37 cellular contexts compared by ENCODE assay signal in the genomic region with DNA sequence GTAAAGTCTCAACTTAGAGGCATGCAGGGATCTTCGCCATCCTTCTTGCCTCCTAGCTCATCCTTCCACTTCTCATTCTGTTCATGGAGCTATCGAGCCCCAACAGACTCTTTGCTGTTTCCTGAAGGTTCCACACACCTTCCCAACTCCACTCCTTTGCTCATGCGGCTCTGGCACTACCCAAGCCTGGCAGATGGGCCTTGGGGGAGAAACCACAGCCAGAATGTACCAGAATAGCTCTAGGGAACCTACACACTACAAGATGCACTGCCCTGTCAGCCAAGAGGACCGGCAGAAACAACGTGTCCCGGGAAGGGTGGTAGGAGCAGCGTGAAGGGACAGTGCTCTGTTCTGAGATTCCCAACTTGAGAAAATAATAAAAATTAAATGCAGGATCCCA.
"Had no signal": no experiment of that assay in that cellular context is flagged by ENCODE, and none has a peak within 500 bp of the region (broad histone marks: within the 10 kb centered on the region; RNA-seq: fewer than 3 reads in every experiment).

No MANE protein-coding gene starts in this region.

- H3K4me3 ChIP-seq: ascending aorta, MG63, PC-9 had no signal

- H3K36me3 ChIP-seq: ascending aorta, MG63 had no signal

- DNase-seq: activated B cell treated with CpG ODN at 0.5 μM for 24 hours; activated CD4-positive, alpha-beta memory T cell treated with anti-CD3 and anti-CD28 coated beads, Interleukin-2, amount 10 ng/mL, durations not matched to agents 7 days and 5 days; activated CD4-positive, alpha-beta T cell treated with anti-CD3 and anti-CD28 coated beads for 4 hours; activated CD4-positive, CD25-positive, alpha-beta regulatory T cell treated with anti-CD3 and anti-CD28 coated beads, Interleukin-2, amount 50 U/mL, for 72 hours; activated CD8-positive, alpha-beta memory T cell treated with anti-CD3 and anti-CD28 coated beads for 24 hours; activated CD8-positive, alpha-beta memory T cell treated with anti-CD3 and anti-CD28 coated beads, Interleukin-2, amount 10 ng/mL, durations not matched to agents 7 days and 5 days; activated CD8-positive, alpha-beta memory T cell treated with anti-CD3 and anti-CD28 coated beads, Interleukin-2, amount 50 U/mL, for 48 hours; activated effector memory CD4-positive, alpha-beta T cell treated with anti-CD3 and anti-CD28 coated beads, Interleukin-2, amount 50 U/mL, for 16 hours; activated naive CD4-positive, alpha-beta T cell; activated naive CD4-positive, alpha-beta T cell treated with anti-CD3 and anti-CD28 coated beads, Interleukin-2, amount 50 U/mL, for 16 hours; activated naive CD8-positive, alpha-beta T cell treated with anti-CD3 and anti-CD28 coated beads for 36 hours; activated T-cell treated with anti-CD3 and anti-CD28 coated beads, Interleukin-2, amount 50 U/mL, for 48 hours; amniotic stem cell; Kasumi-1; KBM-7; MG63; NCI-H1048; NCI-H1105 treated with DMSO at 0.1 percent for 48 hours; NCI-H1436; NCI-H1694; NCI-H1930; NCI-H2081 treated with DMSO at 0.1 percent for 48 hours; NCI-H226; NCI-H524 treated with DMSO at 0.1 percent for 48 hours; NK-92 treated with Interleukin-12 subunit alpha and Interleukin-12 subunit beta, amount 100 ng/mL, for 24 hours; PC-9; SIG-M5; SW 1271; T-helper 1 cell; T-helper 2 cell; T-helper 9 cell had no signal

- H3K4me3 Mint-ChIP-seq: activated B cell treated with CpG ODN at 0.5 μM for 24 hours; activated CD4-positive, alpha-beta memory T cell treated with anti-CD3 and anti-CD28 coated beads, Interleukin-2, amount 10 ng/mL, durations not matched to agents 7 days and 5 days; activated CD8-positive, alpha-beta memory T cell treated with anti-CD3 and anti-CD28 coated beads, Interleukin-2, amount 10 ng/mL, durations not matched to agents 7 days and 5 days; activated naive CD8-positive, alpha-beta T cell treated with anti-CD3 and anti-CD28 coated beads for 36 hours; activated T-helper 17 cell treated with anti-CD3 and anti-CD28 coated beads, Interleukin-2, amount 50 U/mL, for 72 hours; IgD-negative memory B cell had no signal

- H3K9me3 Mint-ChIP-seq: activated CD4-positive, alpha-beta memory T cell treated with anti-CD3 and anti-CD28 coated beads, Interleukin-2, amount 10 ng/mL, durations not matched to agents 7 days and 5 days; activated naive CD8-positive, alpha-beta T cell treated with anti-CD3 and anti-CD28 coated beads for 36 hours; activated T-helper 17 cell treated with anti-CD3 and anti-CD28 coated beads, Interleukin-2, amount 50 U/mL, for 72 hours; IgD-negative memory B cell had no signal

- ATAC-seq: activated CD8-positive, alpha-beta memory T cell treated with anti-CD3 and anti-CD28 coated beads, Interleukin-2, amount 10 ng/mL, durations not matched to agents 7 days and 5 days; activated T-helper 17 cell treated with anti-CD3 and anti-CD28 coated beads, Interleukin-2, amount 50 U/mL, for 72 hours; Right ventricle myocardium inferior had no signal

- H3K36me3 Mint-ChIP-seq: activated CD8-positive, alpha-beta memory T cell treated with anti-CD3 and anti-CD28 coated beads, Interleukin-2, amount 10 ng/mL, durations not matched to agents 7 days and 5 days; activated naive CD8-positive, alpha-beta T cell treated with anti-CD3 and anti-CD28 coated beads for 36 hours; IgD-negative memory B cell had no signal

- H3K4me1 Mint-ChIP-seq: activated B cell treated with CpG ODN at 0.5 μM for 24 hours; activated CD4-positive, alpha-beta memory T cell treated with anti-CD3 and anti-CD28 coated beads, Interleukin-2, amount 10 ng/mL, durations not matched to agents 7 days and 5 days; activated CD8-positive, alpha-beta memory T cell treated with anti-CD3 and anti-CD28 coated beads, Interleukin-2, amount 10 ng/mL, durations not matched to agents 7 days and 5 days; activated naive CD8-positive, alpha-beta T cell treated with anti-CD3 and anti-CD28 coated beads for 36 hours; activated T-helper 17 cell treated with anti-CD3 and anti-CD28 coated beads, Interleukin-2, amount 50 U/mL, for 72 hours; IgD-negative memory B cell had no signal

- H3K9me3 ChIP-seq: ascending aorta, MG63 had no signal

- H3K27me3 ChIP-seq: ascending aorta, MG63 had no signal

- H3K27ac ChIP-seq: ascending aorta, PC-9, RWPE1, VCaP had no signal

- H3K4me1 ChIP-seq: ascending aorta had no signal

- H3K27ac Mint-ChIP-seq: activated B cell treated with CpG ODN at 0.5 μM for 24 hours; activated CD4-positive, alpha-beta memory T cell treated with anti-CD3 and anti-CD28 coated beads, Interleukin-2, amount 10 ng/mL, durations not matched to agents 7 days and 5 days; activated CD8-positive, alpha-beta memory T cell treated with anti-CD3 and anti-CD28 coated beads, Interleukin-2, amount 10 ng/mL, durations not matched to agents 7 days and 5 days; activated naive CD8-positive, alpha-beta T cell treated with anti-CD3 and anti-CD28 coated beads for 36 hours; activated T-helper 17 cell treated with anti-CD3 and anti-CD28 coated beads, Interleukin-2, amount 50 U/mL, for 72 hours; IgD-negative memory B cell had no signal
